Comparison of ENCODE assay signal across 11 cellular contexts in genomic region chr21:39180429-39181019, GRCh38. TPM values are rescaled to one million over a fixed set of nuclear protein-coding genes. Genes with fewer than 3 reads are reported as not detected.
DNase-seq lines count a peak whose midpoint lies in the region; ATAC-seq and TF ChIP-seq lines count a peak whose summit lies in the region.
"Had no signal": no experiment of that assay in that cellular context is flagged by ENCODE, and none has a peak within 500 bp of the region (broad histone marks: within the 10 kb centered on the region; RNA-seq: fewer than 3 reads in every experiment).

No MANE protein-coding gene starts in this region.

- peaks cover 25% of the 10 kb centered on the region; the same call in 1 of the 2 replicates for H3K36me3 ChIP-seq in Loucy (ENCODE audit: insufficient read depth, low read length)
- peaks cover 27% of the 10 kb centered on the region for H3K36me3 ChIP-seq in osteoblast (ENCODE audit: insufficient read depth, low read length)
- H3K36me3 ChIP-seq: neutrophil had no signal

- H3K79me2 ChIP-seq in Loucy (ENCODE audit: insufficient read depth, low read length): peaks cover 82% of the 10 kb centered on the region
- H3K79me2 ChIP-seq in osteoblast (ENCODE audit: insufficient read depth, low read length): peaks cover 48% of the 10 kb centered on the region

- H3K27ac Mint-ChIP-seq in activated CD8-positive, alpha-beta memory T cell treated with anti-CD3 and anti-CD28 coated beads, Interleukin-2, amount 10 ng/mL, durations not matched to agents 7 days and 5 days: peak overlapping the region; percentile 62
- peak overlapping the region; percentile 8 for H3K27ac Mint-ChIP-seq in activated naive CD8-positive, alpha-beta T cell treated with anti-CD3 and anti-CD28 coated beads for 36 hours
- H3K27ac Mint-ChIP-seq: CD14-positive monocyte had no signal

- no peaks in the 10 kb centered on the region for H3F3A ChIP-seq in Loucy (ENCODE audit: low read depth)

- H3K27me3 ChIP-seq in Loucy (ENCODE audit: insufficient read depth, low read length, poor library complexity, severe bottlenecking): no peaks in the 10 kb centered on the region
- H3K27me3 ChIP-seq in osteoblast (ENCODE audit: insufficient read depth, low read length): no peaks in the 10 kb centered on the region
- H3K27me3 ChIP-seq: neutrophil had no signal

- no peaks in the 10 kb centered on the region for H3K9me3 Mint-ChIP-seq in activated CD8-positive, alpha-beta memory T cell treated with anti-CD3 and anti-CD28 coated beads, Interleukin-2, amount 10 ng/mL, durations not matched to agents 7 days and 5 days (ENCODE audit: low read depth)
- H3K9me3 Mint-ChIP-seq in activated naive CD8-positive, alpha-beta T cell treated with anti-CD3 and anti-CD28 coated beads for 36 hours: no peaks in the 10 kb centered on the region
- H3K9me3 Mint-ChIP-seq: CD14-positive monocyte had no signal

- H3K9me2 ChIP-seq in Loucy (replicated peaks; ENCODE audit: low read depth, low read length): no peaks in the 10 kb centered on the region

- peak; percentile 62 for TF ChIP-seq CTCF in Loucy (conservative IDR thresholded peaks at IDR 0.05; ENCODE audit: low read length)
- TF ChIP-seq CTCF in osteoblast (IDR thresholded peaks at IDR 0.05; ENCODE audit: extremely low read depth, low read depth, low read length): peak; percentile 41

- ATAC-seq in activated CD8-positive, alpha-beta memory T cell treated with anti-CD3 and anti-CD28 coated beads, Interleukin-2, amount 10 ng/mL, durations not matched to agents 7 days and 5 days: no peak
- ATAC-seq in GM21390 (IDR thresholded peaks at IDR 0.05; ENCODE audit: unreplicated experiment): no peak

- H3K4me1 ChIP-seq in Loucy (ENCODE audit: insufficient read depth, low read length, poor library complexity, severe bottlenecking): peaks cover 64% of the 10 kb centered on the region
- peaks cover 18% of the 10 kb centered on the region for H3K4me1 ChIP-seq in osteoblast (ENCODE audit: insufficient read depth, low read length)

- no peaks in the 10 kb centered on the region for H3K27me3 Mint-ChIP-seq in activated CD8-positive, alpha-beta memory T cell treated with anti-CD3 and anti-CD28 coated beads, Interleukin-2, amount 10 ng/mL, durations not matched to agents 7 days and 5 days
- H3K27me3 Mint-ChIP-seq in activated naive CD8-positive, alpha-beta T cell treated with anti-CD3 and anti-CD28 coated beads for 36 hours: no peaks in the 10 kb centered on the region

- H3K4me2 ChIP-seq in Loucy (ENCODE audit: low read depth, low read length, poor library complexity, severe bottlenecking): peak overlapping the region; percentile 94
- no peak overlapping the region for H3K4me2 ChIP-seq in osteoblast (ENCODE audit: insufficient read depth, low read length)

- H3K36me3 Mint-ChIP-seq in activated CD8-positive, alpha-beta memory T cell treated with anti-CD3 and anti-CD28 coated beads, Interleukin-2, amount 10 ng/mL, durations not matched to agents 7 days and 5 days: peaks cover 36% of the 10 kb centered on the region
- H3K36me3 Mint-ChIP-seq in activated naive CD8-positive, alpha-beta T cell treated with anti-CD3 and anti-CD28 coated beads for 36 hours: peaks cover 35% of the 10 kb centered on the region

- no peak for DNase-seq in activated CD8-positive, alpha-beta memory T cell treated with anti-CD3 and anti-CD28 coated beads, Interleukin-2, amount 10 ng/mL, durations not matched to agents 7 days and 5 days
- DNase-seq in activated CD8-positive, alpha-beta memory T cell treated with anti-CD3 and anti-CD28 coated beads, Interleukin-2, amount 50 U/mL, for 4 hours: no peak
- no peak for DNase-seq in activated naive CD8-positive, alpha-beta T cell treated with anti-CD3 and anti-CD28 coated beads for 36 hours
- DNase-seq in osteoblast (ENCODE audit: insufficient read length, low spot score, missing footprints): peak; percentile 59
- DNase-seq in NCI-H1048 (lab: John Stamatoyannopoulos, UW): no peak
- no peak for DNase-seq in Ammon's horn (ENCODE audit: low spot score)
- DNase-seq: cortex of kidney had no signal

- H4K20me1 ChIP-seq in Loucy (ENCODE audit: insufficient read depth, low read length, poor library complexity, severe bottlenecking) (peaks cover 38% of the 10 kb centered on the region), osteoblast (ENCODE audit: insufficient read depth, low read length) (peaks cover 4% of the 10 kb centered on the region)

- peaks cover 41% of the 10 kb centered on the region for H3K4me1 Mint-ChIP-seq in activated CD8-positive, alpha-beta memory T cell treated with anti-CD3 and anti-CD28 coated beads, Interleukin-2, amount 10 ng/mL, durations not matched to agents 7 days and 5 days
- H3K4me1 Mint-ChIP-seq in activated naive CD8-positive, alpha-beta T cell treated with anti-CD3 and anti-CD28 coated beads for 36 hours: peaks cover 41% of the 10 kb centered on the region

- CTCF ChIA-PET in activated CD8-positive, alpha-beta memory T cell treated with anti-CD3 and anti-CD28 coated beads, Interleukin-2, amount 10 ng/mL, durations not matched to agents 7 days and 5 days (lab: Charles Lee): interaction anchor here (0.6 to 1.6 kb wide), 3 partner anchors 207 to 411 kb away, joined by 3 to 8 read pairs (median 3); no protein-coding TSS in a partner anchor

- H3K9ac ChIP-seq in Loucy (ENCODE audit: low read depth, low read length, poor library complexity, severe bottlenecking): peak overlapping the region; percentile 81

- H3K9me3 ChIP-seq in Loucy (ENCODE audit: insufficient read depth, low read depth, low read length): no peaks in the 10 kb centered on the region
- H3K9me3 ChIP-seq in osteoblast (ENCODE audit: low read depth, low read length): no peaks in the 10 kb centered on the region
- H3K9me3 ChIP-seq: neutrophil had no signal

- H3K4me3 Mint-ChIP-seq in activated CD8-positive, alpha-beta memory T cell treated with anti-CD3 and anti-CD28 coated beads, Interleukin-2, amount 10 ng/mL, durations not matched to agents 7 days and 5 days: peak overlapping the region; percentile 43
- peak overlapping the region; percentile 18 for H3K4me3 Mint-ChIP-seq in activated naive CD8-positive, alpha-beta T cell treated with anti-CD3 and anti-CD28 coated beads for 36 hours
- H3K4me3 Mint-ChIP-seq: CD14-positive monocyte had no signal

- H3K4me3 ChIP-seq in Loucy (ENCODE audit: low read length, poor library complexity, severe bottlenecking) (peak overlapping the region; percentile 88), osteoblast (ENCODE audit: insufficient read depth, low read length) (no peak overlapping the region)

- H2AFZ ChIP-seq in Loucy (ENCODE audit: low read length) (no peak overlapping the region), osteoblast (ENCODE audit: low read length) (no peak overlapping the region)

- H3K27ac ChIP-seq in osteoblast (ENCODE audit: low read depth, low read length): no peak overlapping the region
- H3K27ac ChIP-seq: neutrophil had no signal

RNA-seq across cellular contexts. Expression of gene PSMG1, which starts 2.7 kb away (rescaled TPM):
- 10 to 100 TPM; 62.9 to 88.1 TPM for total RNA-seq in activated CD8-positive, alpha-beta memory T cell treated with anti-CD3 and anti-CD28 coated beads, Interleukin-2, amount 10 ng/mL, durations not matched to agents 7 days and 5 days
- 100 to 1,000 TPM; 135 to 143 TPM for total RNA-seq in activated naive CD8-positive, alpha-beta T cell treated with anti-CD3 and anti-CD28 coated beads for 36 hours
- total RNA-seq in osteoblast: 56.0 and 61.2 TPM in 2 replicates
